In genomic region chr6:122289721-122290501, GRCh38 we compare ENCODE assay signal across 11 cellular contexts.
DNase-seq lines count a peak whose midpoint lies in the region; ATAC-seq, FAIRE-seq and TF ChIP-seq lines count a peak whose summit lies in the region.
"Had no signal": no experiment of that assay in that cellular context is flagged by ENCODE, and none has a peak within 500 bp of the region (broad histone marks: within the 10 kb centered on the region; RNA-seq: fewer than 3 reads in every experiment).

No MANE protein-coding gene starts in this region.

- no peak overlapping the region for H4K91ac ChIP-seq in H9 (ENCODE audit: insufficient read length, low read depth, low read length)

- TF ChIP-seq EP300 in A549 (IDR thresholded peaks at IDR 0.05) (no peak), gastroesophageal sphincter (IDR thresholded peaks at IDR 0.05) (no peak)

- no peaks in the 10 kb centered on the region; the same call in 1 of the 2 replicates for H3K27me3 Mint-ChIP-seq in H9 (ENCODE audit: low read depth)

- H4K20me1 ChIP-seq in H9 (ENCODE audit: control insufficient read depth, insufficient read depth, insufficient read length), result no peaks in the 10 kb centered on the region

- no peak overlapping the region for H2BK20ac ChIP-seq in H9 (ENCODE audit: low read depth, low read length, poor library complexity, severe bottlenecking)

- H3K79me2 ChIP-seq in H9 (ENCODE audit: insufficient read depth, low read length), result no peaks in the 10 kb centered on the region

- H4K5ac ChIP-seq in H9 (ENCODE audit: insufficient read length, low read depth, low read length), result no peak overlapping the region

- H3K4me1 ChIP-seq in A549 (no peaks in the 10 kb centered on the region), H9 (ENCODE audit: insufficient read depth, low read length) (no peaks in the 10 kb centered on the region), gastroesophageal sphincter (peaks cover 0 to 11% (median 0%) of the 10 kb centered on the region in 3 donors)

- no peak overlapping the region for H3K4ac ChIP-seq in H9 (ENCODE audit: low read depth, low read length)

- no peak overlapping the region for H3K23ac ChIP-seq in H9 (ENCODE audit: insufficient read length, low read depth, low read length)

- H3K9me3 ChIP-seq in A549, result no peaks in the 10 kb centered on the region
- no peaks in the 10 kb centered on the region for H3K9me3 ChIP-seq in H9 (ENCODE audit: control insufficient read depth, low read depth, low read length)
- H3K9me3 ChIP-seq in gastroesophageal sphincter, result no peaks in the 10 kb centered on the region

- no peak overlapping the region for H2BK15ac ChIP-seq in H9 (ENCODE audit: low read depth, low read length)

- CTCF ChIA-PET in A549 (lab: Yijun Ruan, JAX), result interaction anchor here (1.7 kb wide), 1 partner anchor 860 kb away, joined by 4 read pairs; no protein-coding TSS in a partner anchor

- H3K4me3 ChIP-seq in A549 (no peak overlapping the region), gastroesophageal sphincter (no peak overlapping the region)

- no peaks in the 10 kb centered on the region for H3K36me3 Mint-ChIP-seq in H9 (ENCODE audit: insufficient read depth in 1 of 3, low read depth in 3 of 3)

- TF ChIP-seq POLR2A in A549 (IDR thresholded peaks at IDR 0.05; ENCODE audit: low read length) (no peak), gastroesophageal sphincter (IDR thresholded peaks at IDR 0.05) (no peak)

- H3K27ac Mint-ChIP-seq in H9, result no peak overlapping the region

- H3K27me3 ChIP-seq in H9 (ENCODE audit: insufficient read depth, low read length) (no peaks in the 10 kb centered on the region), gastroesophageal sphincter (no peaks in the 10 kb centered on the region)

- TF ChIP-seq RAD21 in A549 (conservative IDR thresholded peaks at IDR 0.05 in 1 of 2, IDR thresholded peaks at IDR 0.05 in 1 of 2), result peak in 1 of 2 experiments; percentile 33; a peak in 3 of 5 replicates

- 71% methylated on average over 4 of the region's 4 CpGs for WGBS in A549 (ENCODE audit: missing lambda C conversion rate)
- WGBS in H9 (ENCODE audit: extremely low coverage, insufficient read length, low lambda C conversion rate), result no CpG with 5 or more reads among the region's 4 CpGs
- 81 to 84% methylated on average over 4 of the region's 4 CpGs for WGBS in gastroesophageal sphincter (ENCODE audit: low coverage in 1 of 2), 2 donors

- no peak overlapping the region for H2AFZ ChIP-seq in H9 (ENCODE audit: low read length)

- no peaks in the 10 kb centered on the region for H3K9me3 Mint-ChIP-seq in H9

- no peak overlapping the region for H3K56ac ChIP-seq in H9 (ENCODE audit: insufficient read length, low read depth, low read length)

- H2BK5ac ChIP-seq in H9 (ENCODE audit: insufficient read length, low read length), result no peak overlapping the region

- in situ Hi-C loops in SK-MEL-5 (cut with HindIII; ENCODE audit: low pct_unique_long_range_greater_than_20kb, low sequenced_read_pairs), result no loop called here

- TF ChIP-seq CTCF in A549 (IDR thresholded peaks at IDR 0.05), result 0 out of 3 replicates have a peak, but pooled peaks have one; percentile 14
- TF ChIP-seq CTCF in H9 (conservative IDR thresholded peaks at IDR 0.05), result peak; percentile 65
- peak; percentile 13 to 48 (median 30) for TF ChIP-seq CTCF in gastroesophageal sphincter (IDR thresholded peaks at IDR 0.05)

- H3T11ph ChIP-seq in H9 (ENCODE audit: low read length), result no peak overlapping the region

- POLR2A ChIA-PET in A549 (lab: Yijun Ruan, JAX), result no interaction called here

- no peak overlapping the region for H3K18ac ChIP-seq in H9 (ENCODE audit: insufficient read length, low read depth, low read length)

- DNase-seq in A549 (ENCODE audit: low read depth in 1 of 2, low spot score in 1 of 2), result peak in 1 of 2 experiments; percentile 4
- DNase-seq in H9, result no peak
- peak; percentile 57 for DNase-seq in SK-MEL-5 (ENCODE audit: low read depth, low spot score)
- no peak for DNase-seq in cerebellar nuclear complex (lab: John Stamatoyannopoulos, UW)
- DNase-seq: DMS79 treated with DMSO at 0.1 percent for 48 hours, GOT3 had no signal

- no peak overlapping the region for H3K27ac ChIP-seq in A549
- no peak overlapping the region for H3K27ac ChIP-seq in H9 (ENCODE audit: insufficient read length, low read depth, low read length)
- H3K27ac ChIP-seq in gastroesophageal sphincter, result no peak overlapping the region

- no peak overlapping the region for H3K4me2 ChIP-seq in A549
- H3K4me2 ChIP-seq in H9 (ENCODE audit: insufficient read depth, insufficient read length, low read length), result no peak overlapping the region

- 0 out of 4 replicates have a peak, but pooled peaks cover 3 to 4% of the 10 kb centered on the region in 2 experiments for H3K4me1 Mint-ChIP-seq in H9

- H2BK120ac ChIP-seq in H9 (ENCODE audit: low read depth, low read length, poor library complexity, severe bottlenecking), result no peak overlapping the region

- no peak overlapping the region for H4K8ac ChIP-seq in H9 (replicated peaks; ENCODE audit: insufficient read length, low read depth, low read length)

- no peak for FAIRE-seq in A549 (lab: Jason Lieb, UNC)
- FAIRE-seq: endometrium had no signal

- no peaks in the 10 kb centered on the region for H3K23me2 ChIP-seq in H9 (ENCODE audit: insufficient read length, low read depth, low read length, poor library complexity, severe bottlenecking)

- H2BK12ac ChIP-seq in H9 (ENCODE audit: insufficient read length, low read depth, low read length), result no peak overlapping the region

- ATAC-seq in A549 (no peak), gastroesophageal sphincter (no peak), HG03159 (IDR thresholded peaks at IDR 0.05; ENCODE audit: unreplicated experiment) (no peak), GM21360 (IDR thresholded peaks at IDR 0.05; ENCODE audit: unreplicated experiment) (no peak), HG03378 (IDR thresholded peaks at IDR 0.05; ENCODE audit: unreplicated experiment) (no peak)

- H3K4me3 Mint-ChIP-seq in H9, result no peak overlapping the region

- no peaks in the 10 kb centered on the region for H3K36me3 ChIP-seq in gastroesophageal sphincter

- no peak overlapping the region for H2AK5ac ChIP-seq in H9 (ENCODE audit: insufficient read length, low read length)

- H3K14ac ChIP-seq in H9 (ENCODE audit: insufficient read depth, low read length), result no peak overlapping the region

- H3K79me1 ChIP-seq in H9 (ENCODE audit: insufficient read depth, low read depth, low read length, poor library complexity, severe bottlenecking), result no peaks in the 10 kb centered on the region

- no peak overlapping the region for H3K9ac ChIP-seq in H9 (ENCODE audit: extremely low read depth, insufficient read length, low read length)

TF ChIP-seq in A549, 52 proteins besides CTCF, POLR2A, EP300 and RAD21:
- TF ChIP-seq MYC (IDR thresholded peaks at IDR 0.05; ENCODE audit: borderline replicate concordance, low read length) (no peak), CHD2 (IDR thresholded peaks at IDR 0.05; ENCODE audit: low read length, partially characterized antibody) (no peak), USF2 (IDR thresholded peaks at IDR 0.05) (no peak), POLR2AphosphoS2 (conservative IDR thresholded peaks at IDR 0.05; ENCODE audit: low read length) (no peak), RARB (CRISPR knock-in tag; IDR thresholded peaks at IDR 0.05) (no peak), NFE2L2 (conservative IDR thresholded peaks at IDR 0.05; ENCODE audit: low read length) (no peak), PHF8 (IDR thresholded peaks at IDR 0.05; ENCODE audit: borderline replicate concordance, low read depth) (no peak), REST (IDR thresholded peaks at IDR 0.05) (no peak), EHMT2 (IDR thresholded peaks at IDR 0.05; ENCODE audit: low read depth) (no peak)

Comparison
In these comparisons a context has a peak if more than half of its experiments do, and no peak if none do; other contexts are left out.
1. CTCF ChIP-seq: peak in every context shown above with its lines; median percentile 65 in H9; 30 in gastroesophageal sphincter; 14 in A549.